Comparison of ENCODE assay signal across 3 cellular contexts in genomic region chr2:111270569-111270968, GRCh38.
DNase-seq lines count a peak whose midpoint lies in the region; ATAC-seq and TF ChIP-seq lines count a peak whose summit lies in the region.
"Not testable (repeated sequence)": the region's sequence is repeated elsewhere in the genome, so short reads cannot be mapped to it uniquely, and the experiment has no call there.

No MANE protein-coding gene starts in this region.

- H3K9me3 ChIP-seq in psoas muscle: not testable (repeated sequence)

- not testable (repeated sequence) for H3K4me3 ChIP-seq in psoas muscle

- intact Hi-C loops in Right ventricle myocardium superior (cut with DNase I); left ventricle myocardium superior (cut with micrococcal nuclease); psoas muscle (cut with DNase I): not testable (repeated sequence)

- not testable (repeated sequence) for H3K27ac ChIP-seq in psoas muscle

- 33 to 43% (median 33%) methylated on average over 1 to 2 of the region's 3 CpGs for WGBS in psoas muscle, 3 donors

- TF ChIP-seq CTCF in psoas muscle (IDR thresholded peaks at IDR 0.05): not testable (repeated sequence)

- DNase-seq in Right ventricle myocardium superior, left ventricle myocardium superior, psoas muscle: not testable (repeated sequence)

- H3K4me1 ChIP-seq in psoas muscle: not testable (repeated sequence)

- H3K27me3 ChIP-seq in psoas muscle (ENCODE audit: insufficient read depth in 3 of 3, low read length in 2 of 3): not testable (repeated sequence)

- ATAC-seq in Right ventricle myocardium superior (ENCODE audit: poor library complexity) (peak; percentile 21), left ventricle myocardium superior (peak; percentile 11), psoas muscle (peak in 3 of 4 donors; percentile 41 to 72 (median 55))

- H3K36me3 ChIP-seq in psoas muscle (ENCODE audit: insufficient read depth in 1 of 2, low read depth in 1 of 2): not testable (repeated sequence)
